Comparison of ENCODE assay signal across 20 cellular contexts in the genomic region with DNA sequence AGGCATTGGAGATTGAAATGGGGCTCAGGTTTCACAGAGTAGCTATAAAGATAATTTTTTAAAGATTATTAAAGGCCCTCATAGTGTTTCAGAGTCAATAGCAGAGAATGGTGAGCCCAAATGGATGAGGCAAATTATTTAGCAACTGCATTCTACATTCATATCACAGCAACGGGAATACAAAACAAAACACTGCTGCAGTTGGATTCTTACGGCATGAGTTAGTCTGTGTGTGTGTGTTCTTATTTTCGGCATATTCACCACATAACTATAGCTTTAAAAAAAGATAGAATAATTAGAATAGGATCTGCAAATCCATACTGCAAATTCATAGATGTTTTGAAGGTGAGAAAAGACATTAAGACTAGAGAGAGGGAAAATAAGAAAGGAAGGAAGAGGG.
DNase-seq lines count a peak whose midpoint lies in the region; ATAC-seq and TF ChIP-seq lines count a peak whose summit lies in the region.
"Had no signal": no experiment of that assay in that cellular context is flagged by ENCODE, and none has a peak within 500 bp of the region (broad histone marks: within the 10 kb centered on the region; RNA-seq: fewer than 3 reads in every experiment).

No MANE protein-coding gene starts in this region.

- dilution Hi-C loops in IMR-90 (cut with HindIII; ENCODE audit: low sequenced_read_pairs, unreplicated experiment) = no loop called here

- peaks cover 9% of the 10 kb centered on the region for H3K4me1 ChIP-seq in IMR-90 (ENCODE audit: control insufficient read depth, insufficient read depth, low read length)
- H3K4me1 ChIP-seq: vagina had no signal

- no peak for TF ChIP-seq CTCF in AG04450 (IDR thresholded peaks at IDR 0.05; ENCODE audit: low read depth, low read length)
- TF ChIP-seq CTCF in IMR-90 (conservative IDR thresholded peaks at IDR 0.05; ENCODE audit: low read depth, low read length) = no peak
- TF ChIP-seq CTCF in dorsolateral prefrontal cortex (IDR thresholded peaks at IDR 0.05 in 54 of 56, conservative IDR thresholded peaks at IDR 0.05 in 2 of 56; ENCODE audit: low read depth in 1 of 56, partially characterized antibody in 56 of 56) = no peak

- peak overlapping the region; percentile 89; the same call in 1 of the 2 replicates for H3K14ac ChIP-seq in IMR-90 (replicated peaks; ENCODE audit: low read depth, low read length)

- H3K23ac ChIP-seq in IMR-90 (ENCODE audit: low read depth, low read length) = no peak overlapping the region

- H3K56ac ChIP-seq in IMR-90 (ENCODE audit: extremely low read depth, insufficient read depth, low read length) = no peak overlapping the region

- H2BK20ac ChIP-seq in IMR-90 (ENCODE audit: low read depth, low read length) = peak overlapping the region; percentile 26; the same call in 1 of the 2 replicates

- in situ Hi-C loops in IMR-90 (cut with MboI; ENCODE audit: low sequenced_read_pairs) = no loop called here

- no peaks in the 10 kb centered on the region for H4K20me1 ChIP-seq in IMR-90 (ENCODE audit: insufficient read depth, low read length)

- H4K91ac ChIP-seq in IMR-90 (ENCODE audit: insufficient read depth, low read depth, low read length) = peak overlapping the region; percentile 95; the same call in 1 of the 2 replicates

- no peaks in the 10 kb centered on the region for H3K27me3 ChIP-seq in AG04450 (ENCODE audit: control insufficient read depth, insufficient read depth, low read length)
- no peaks in the 10 kb centered on the region for H3K27me3 ChIP-seq in IMR-90 (ENCODE audit: control insufficient read depth, insufficient read depth, low read length)
- H3K27me3 ChIP-seq in dorsolateral prefrontal cortex = no peaks in the 10 kb centered on the region
- H3K27me3 ChIP-seq: vagina had no signal

- no peak overlapping the region for H2AK5ac ChIP-seq in IMR-90 (ENCODE audit: low read depth, low read length)

- intact Hi-C loops in IMR-90 (cut with micrococcal nuclease) = no loop called here
- intact Hi-C loops in dorsolateral prefrontal cortex (cut with DNase I) = no loop called here

- H3K4me3 ChIP-seq in AG04450 (ENCODE audit: low read depth, low read length) (no peak overlapping the region), IMR-90 (ENCODE audit: insufficient read depth, low read depth, low read length) (no peak overlapping the region), dorsolateral prefrontal cortex (no peak overlapping the region)
- H3K4me3 ChIP-seq: vagina had no signal

- H3K9ac ChIP-seq in IMR-90 (ENCODE audit: low read depth, low read length) = no peak overlapping the region

- H4K5ac ChIP-seq in IMR-90 (ENCODE audit: low read depth, low read length) = no peak overlapping the region

- H3K9me3 ChIP-seq in AG04450 (ENCODE audit: control insufficient read depth, insufficient read depth, low read length) (no peaks in the 10 kb centered on the region), IMR-90 (ENCODE audit: control insufficient read depth, insufficient read depth, low read length) (no peaks in the 10 kb centered on the region)
- H3K9me3 ChIP-seq: vagina had no signal

- H3K4me2 ChIP-seq in IMR-90 (ENCODE audit: low read depth, low read length) = no peak overlapping the region; the same call in 1 of the 2 replicates

- no peak for TF ChIP-seq POLR2A in IMR-90 (IDR thresholded peaks at IDR 0.05; ENCODE audit: low read depth, low read length)

- 0 out of 2 replicates have a peak, but pooled peaks have one; percentile 1 for TF ChIP-seq RAD21 in IMR-90 (IDR thresholded peaks at IDR 0.05; ENCODE audit: low read length)

- H3K9me1 ChIP-seq in IMR-90 (ENCODE audit: insufficient read depth, low read length) = peaks cover 6% of the 10 kb centered on the region

- no peak overlapping the region for H2BK15ac ChIP-seq in IMR-90 (ENCODE audit: low read depth, low read length)

- peak overlapping the region; percentile 6; the same call in 1 of the 2 replicates for H2BK120ac ChIP-seq in IMR-90 (ENCODE audit: low read depth, low read length)

- CTCF ChIA-PET in AG04450 (lab: Charles Lee) = interaction anchor here (0.6 to 0.8 kb wide), 2 partner anchors 31 to 136 kb away, joined by 3 to 6 read pairs; no protein-coding TSS in a partner anchor
- CTCF ChIA-PET in IMR-90 (lab: Yijun Ruan, JAX) = interaction anchor here (0.6 to 1.4 kb wide), 3 partner anchors 31 to 1540 kb away, joined by 3 to 4 read pairs (median 3); no protein-coding TSS in a partner anchor

- no CpG with 5 or more reads among the region's 3 CpGs for WGBS in IMR-90 (ENCODE audit: extremely low coverage in 2 of 2, insufficient read length in 1 of 2), 2 experiments

- DNase-seq in AG04450 (ENCODE audit: low read depth, low spot score) (peak; percentile 47), IMR-90 (peak; percentile 87), dedifferentiated amniotic fluid mesenchymal stem cell (ENCODE audit: extremely low spot score) (peak; percentile 92), non-pigmented ciliary epithelial cell (ENCODE audit: low read depth) (peak; percentile 85), NCI-H69 (lab: John Stamatoyannopoulos, UW) (no peak), NCI-H1048 (lab: John Stamatoyannopoulos, UW) (no peak), dorsolateral prefrontal cortex (no peak), COLO829 (ENCODE audit: low spot score) (no peak)
- DNase-seq: activated gamma-delta T cell treated with Interleukin-2 at 50 U/mL for 16 hours; DMS 273 treated with DMSO at 0.1 percent for 48 hours; hypothalamus; KG1; naive thymus-derived CD8-positive, alpha-beta T cell; NCI-H146; NCI-H510A; retina; T-cell had no signal

- H3K18ac ChIP-seq in IMR-90 (ENCODE audit: low read depth, low read length) = no peak overlapping the region

- H2AFZ ChIP-seq in IMR-90 (replicated peaks; ENCODE audit: low read length, poor library complexity) = no peak overlapping the region

- H2BK5ac ChIP-seq in IMR-90 (ENCODE audit: low read depth, low read length, poor library complexity, severe bottlenecking) = peak overlapping the region; percentile 93

- no TSS peak for BruUV-seq in IMR-90 (replicated peaks; lab: Mats Ljungman, UMichigan)

- H2AK9ac ChIP-seq in IMR-90 (replicated peaks; ENCODE audit: low read depth, low read length, poor library complexity) = no peak overlapping the region

- POLR2A ChIA-PET in AG04450 (lab: Yijun Ruan, JAX) = no interaction called here
- POLR2A ChIA-PET in IMR-90 (lab: Charles Lee; ENCODE audit: unreplicated experiment) = no interaction called here

- no peaks in the 10 kb centered on the region for H3K79me1 ChIP-seq in IMR-90 (ENCODE audit: low read depth in 1 of 2, low read length in 2 of 2)

- no peaks in the 10 kb centered on the region for H3K36me3 ChIP-seq in IMR-90 (ENCODE audit: control insufficient read depth, insufficient read depth, low read length)
- H3K36me3 ChIP-seq: vagina had no signal

- no peak overlapping the region; the same call in 1 of the 2 replicates for H3K4ac ChIP-seq in IMR-90 (ENCODE audit: low read depth, low read length)

- ATAC-seq in IMR-90 (ENCODE audit: low read depth) = peak; percentile 78
- ATAC-seq: naive thymus-derived CD8-positive, alpha-beta T cell; stimulated activated effector memory CD8-positive, alpha-beta T cell treated with anti-CD3 and anti-CD28 coated beads, Interleukin-12 subunit alpha, Interleukin-12 subunit beta, amount 100 ng/mL, for 72 hours; T-cell; WTC11 had no signal

- H3K27ac ChIP-seq in AG04450 (ENCODE audit: low read depth, low read length) = no peak overlapping the region
- no peak overlapping the region for H3K27ac ChIP-seq in IMR-90 (ENCODE audit: insufficient read depth, low read length)
- no peak overlapping the region for H3K27ac ChIP-seq in dorsolateral prefrontal cortex
- H3K27ac ChIP-seq: vagina had no signal

- H4K8ac ChIP-seq in IMR-90 (ENCODE audit: low read depth in 2 of 2, low read length in 2 of 2) = peak overlapping the region in 1 of 2 experiments; percentile 8; a peak in 1 of 4 replicates

TF ChIP-seq in IMR-90, 13 proteins besides CTCF, POLR2A, EP300 and RAD21:
- TF ChIP-seq FOS (IDR thresholded peaks at IDR 0.05; ENCODE audit: low read depth, low read length) = peak; percentile 44; the same call in 1 of the 2 replicates
- TF ChIP-seq CEBPB (IDR thresholded peaks at IDR 0.05; ENCODE audit: low read depth, low read length) = peak; percentile 89
- TF ChIP-seq RFX5 (IDR thresholded peaks at IDR 0.05; ENCODE audit: low read depth, low read length) = no peak

Comparison
In these comparisons a context has a peak if more than half of its experiments do, and no peak if none do; other contexts are left out.
1. DNase-seq: peak in AG04450 (single experiment), IMR-90 (single experiment), dedifferentiated amniotic fluid mesenchymal stem cell (single experiment) and non-pigmented ciliary epithelial cell (single experiment); none in NCI-H69 (single experiment), NCI-H1048 (single experiment), dorsolateral prefrontal cortex (0 of 10) and COLO829 (single experiment).